Comparison of ENCODE assay signal across 2 cellular contexts in the genomic region with DNA sequence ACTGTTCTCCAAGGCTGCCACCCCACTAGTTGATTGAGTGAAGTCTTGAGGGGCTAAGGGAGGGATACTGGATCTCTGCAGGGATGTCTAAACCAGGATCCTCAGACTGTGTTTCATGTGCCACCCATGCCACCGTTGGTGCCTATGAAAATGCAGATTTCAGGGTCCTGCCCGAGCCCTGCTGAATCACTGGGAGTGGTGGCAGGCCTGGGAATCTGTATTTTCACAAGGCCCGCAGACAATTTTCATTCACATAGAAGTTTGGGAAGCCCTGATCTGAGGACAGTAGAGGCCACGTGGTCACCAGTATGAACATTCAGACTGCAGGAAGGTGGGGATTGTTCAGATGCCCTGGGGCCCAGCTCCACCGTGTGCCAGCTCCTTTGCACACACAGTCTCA.
TF ChIP-seq lines count a peak whose summit lies in the region.

No MANE protein-coding gene starts in this region.

TF ChIP-seq in HepG2, 621 proteins besides CTCF, POLR2A, EP300 and RAD21:
- TF ChIP-seq, protein P1, sequence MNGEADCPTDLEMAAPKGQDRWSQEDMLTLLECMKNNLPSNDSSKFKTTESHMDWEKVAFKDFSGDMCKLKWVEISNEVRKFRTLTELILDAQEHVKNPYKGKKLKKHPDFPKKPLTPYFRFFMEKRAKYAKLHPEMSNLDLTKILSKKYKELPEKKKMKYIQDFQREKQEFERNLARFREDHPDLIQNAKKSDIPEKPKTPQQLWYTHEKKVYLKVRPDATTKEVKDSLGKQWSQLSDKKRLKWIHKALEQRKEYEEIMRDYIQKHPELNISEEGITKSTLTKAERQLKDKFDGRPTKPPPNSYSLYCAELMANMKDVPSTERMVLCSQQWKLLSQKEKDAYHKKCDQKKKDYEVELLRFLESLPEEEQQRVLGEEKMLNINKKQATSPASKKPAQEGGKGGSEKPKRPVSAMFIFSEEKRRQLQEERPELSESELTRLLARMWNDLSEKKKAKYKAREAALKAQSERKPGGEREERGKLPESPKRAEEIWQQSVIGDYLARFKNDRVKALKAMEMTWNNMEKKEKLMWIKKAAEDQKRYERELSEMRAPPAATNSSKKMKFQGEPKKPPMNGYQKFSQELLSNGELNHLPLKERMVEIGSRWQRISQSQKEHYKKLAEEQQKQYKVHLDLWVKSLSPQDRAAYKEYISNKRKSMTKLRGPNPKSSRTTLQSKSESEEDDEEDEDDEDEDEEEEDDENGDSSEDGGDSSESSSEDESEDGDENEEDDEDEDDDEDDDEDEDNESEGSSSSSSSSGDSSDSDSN (CRISPR knock-in tag; IDR thresholded peaks at IDR 0.05) = 0 out of 2 replicates have a peak, but pooled peaks have one; percentile 2
- no peak for TF ChIP-seq ZNF569 (CRISPR knock-in tag; IDR thresholded peaks at IDR 0.05; ENCODE audit: borderline replicate concordance)

TF ChIP-seq in K562, 482 proteins besides CTCF, POLR2A, EP300 and RAD21:
- TF ChIP-seq CBFA2T3 (IDR thresholded peaks at IDR 0.05) (peak; percentile 62), KHSRP (IDR thresholded peaks at IDR 0.05) (no peak)
